ENCODE assay signal across 2 cellular contexts in genomic region chr12:48197967-48198618, GRCh38.
TF ChIP-seq lines count a peak whose summit lies in the region.

No MANE protein-coding gene starts in this region.

TF ChIP-seq in HEK293, 187 proteins besides CTCF, POLR2A, EP300 and RAD21 (continued from another document and continues in another):
- TF ChIP-seq ZNF2 (tag by site-specific recombination; IDR thresholded peaks at IDR 0.05) (peak; percentile 68; the same call in 1 of the 2 replicates), SETDB1 (IDR thresholded peaks at IDR 0.05; ENCODE audit: insufficient read length, low read length) (peak; percentile 89), ZBTB26 (tag by site-specific recombination; optimal IDR thresholded peaks at IDR 0.05) (peak; percentile 30), PRDM10 (tag by site-specific recombination; IDR thresholded peaks at IDR 0.05) (peak; percentile 87), KLF10 (tag by site-specific recombination; IDR thresholded peaks at IDR 0.05) (peak; percentile 68; the same call in 1 of the 2 replicates), ZNF623 (tag by site-specific recombination; IDR thresholded peaks at IDR 0.05) (no peak), ZNF398 (tag by site-specific recombination; IDR thresholded peaks at IDR 0.05) (no peak), ZBTB6 (tag by site-specific recombination; IDR thresholded peaks at IDR 0.05) (peak; percentile 7; the same call in 1 of the 2 replicates), ZNF518A (tag by site-specific recombination; conservative IDR thresholded peaks at IDR 0.05; ENCODE audit: low read depth) (0 out of 2 replicates have a peak, but pooled peaks have one; percentile 26)

TF ChIP-seq in GM12878, 131 proteins besides CTCF, POLR2A, EP300 and RAD21 (continued from another document):
- TF ChIP-seq ZNF687 (IDR thresholded peaks at IDR 0.05): peak; percentile 49; the same call in 1 of the 2 replicates
- no peak for TF ChIP-seq ZNF274 (IDR thresholded peaks at IDR 0.05; ENCODE audit: insufficient read depth, insufficient read length)
- TF ChIP-seq CBFB (IDR thresholded peaks at IDR 0.05; ENCODE audit: low read depth): peak; percentile 79; the same call in 1 of the 2 replicates
- peak; percentile 79 for TF ChIP-seq SP1 (IDR thresholded peaks at IDR 0.05; ENCODE audit: low read depth, low read length)
- peak; percentile 94 for TF ChIP-seq YY1 (IDR thresholded peaks at IDR 0.05; ENCODE audit: low read depth, low read length)
- peak; percentile 80 for TF ChIP-seq CREM (IDR thresholded peaks at IDR 0.05; ENCODE audit: low read depth)
- TF ChIP-seq BHLHE40 (IDR thresholded peaks at IDR 0.05; ENCODE audit: borderline replicate concordance in 1 of 2, low read depth in 2 of 2, low read length in 1 of 2): peak in 1 of 2 experiments; percentile 19; a peak in 1 of 4 replicates
- peak; percentile 45; the same call in 1 of the 2 replicates for TF ChIP-seq TCF3 (IDR thresholded peaks at IDR 0.05; ENCODE audit: borderline replicate concordance, insufficient read depth, low read depth, low read length)
- TF ChIP-seq MEF2B (IDR thresholded peaks at IDR 0.05; ENCODE audit: partially characterized antibody, poor library complexity, severe bottlenecking): peak; percentile 91
- TF ChIP-seq CEBPZ (IDR thresholded peaks at IDR 0.05; ENCODE audit: low read depth, low read length): no peak
- TF ChIP-seq SUPT20H (IDR thresholded peaks at IDR 0.05; ENCODE audit: borderline replicate concordance, control insufficient read depth, low read depth, low read length): no peak
- TF ChIP-seq RUNX3 (IDR thresholded peaks at IDR 0.05; ENCODE audit: low read length): peak; percentile 71
- no peak for TF ChIP-seq HDAC6 (IDR thresholded peaks at IDR 0.05; ENCODE audit: unreplicated experiment)
- TF ChIP-seq SREBF2 (IDR thresholded peaks at IDR 0.05; ENCODE audit: low read length): no peak
- no peak for TF ChIP-seq BCL3 (IDR thresholded peaks at IDR 0.05; ENCODE audit: borderline replicate concordance, insufficient read depth, low read depth, low read length, poor library complexity, severe bottlenecking)
- peak; percentile 95 for TF ChIP-seq PML (IDR thresholded peaks at IDR 0.05; ENCODE audit: low read length)
- peak; percentile 52; the same call in 1 of the 2 replicates for TF ChIP-seq ATF7 (IDR thresholded peaks at IDR 0.05; ENCODE audit: low read depth)
- TF ChIP-seq IKZF2 (IDR thresholded peaks at IDR 0.05): peak in 1 of 2 experiments; percentile 15; a peak in 1 of 4 replicates
- TF ChIP-seq NBN (IDR thresholded peaks at IDR 0.05): 0 out of 2 replicates have a peak, but pooled peaks have one; percentile 47
- 0 out of 2 replicates have a peak, but pooled peaks have one; percentile 17 for TF ChIP-seq NR2F1 (conservative IDR thresholded peaks at IDR 0.05)
- 0 out of 2 replicates have a peak, but pooled peaks have one; percentile 23 for TF ChIP-seq IRF3 (IDR thresholded peaks at IDR 0.05)
- TF ChIP-seq ELK1 (IDR thresholded peaks at IDR 0.05; ENCODE audit: low read depth, low read length): peak; percentile 63
- TF ChIP-seq E2F4 (IDR thresholded peaks at IDR 0.05; ENCODE audit: low read depth, low read length): 0 out of 2 replicates have a peak, but pooled peaks have one; percentile 36
- TF ChIP-seq IKZF1 (conservative IDR thresholded peaks at IDR 0.05): peak; percentile 73
- TF ChIP-seq NR2C2 (IDR thresholded peaks at IDR 0.05; ENCODE audit: borderline replicate concordance, control insufficient read depth, insufficient read length, low read depth): no peak
